In the genomic region with DNA sequence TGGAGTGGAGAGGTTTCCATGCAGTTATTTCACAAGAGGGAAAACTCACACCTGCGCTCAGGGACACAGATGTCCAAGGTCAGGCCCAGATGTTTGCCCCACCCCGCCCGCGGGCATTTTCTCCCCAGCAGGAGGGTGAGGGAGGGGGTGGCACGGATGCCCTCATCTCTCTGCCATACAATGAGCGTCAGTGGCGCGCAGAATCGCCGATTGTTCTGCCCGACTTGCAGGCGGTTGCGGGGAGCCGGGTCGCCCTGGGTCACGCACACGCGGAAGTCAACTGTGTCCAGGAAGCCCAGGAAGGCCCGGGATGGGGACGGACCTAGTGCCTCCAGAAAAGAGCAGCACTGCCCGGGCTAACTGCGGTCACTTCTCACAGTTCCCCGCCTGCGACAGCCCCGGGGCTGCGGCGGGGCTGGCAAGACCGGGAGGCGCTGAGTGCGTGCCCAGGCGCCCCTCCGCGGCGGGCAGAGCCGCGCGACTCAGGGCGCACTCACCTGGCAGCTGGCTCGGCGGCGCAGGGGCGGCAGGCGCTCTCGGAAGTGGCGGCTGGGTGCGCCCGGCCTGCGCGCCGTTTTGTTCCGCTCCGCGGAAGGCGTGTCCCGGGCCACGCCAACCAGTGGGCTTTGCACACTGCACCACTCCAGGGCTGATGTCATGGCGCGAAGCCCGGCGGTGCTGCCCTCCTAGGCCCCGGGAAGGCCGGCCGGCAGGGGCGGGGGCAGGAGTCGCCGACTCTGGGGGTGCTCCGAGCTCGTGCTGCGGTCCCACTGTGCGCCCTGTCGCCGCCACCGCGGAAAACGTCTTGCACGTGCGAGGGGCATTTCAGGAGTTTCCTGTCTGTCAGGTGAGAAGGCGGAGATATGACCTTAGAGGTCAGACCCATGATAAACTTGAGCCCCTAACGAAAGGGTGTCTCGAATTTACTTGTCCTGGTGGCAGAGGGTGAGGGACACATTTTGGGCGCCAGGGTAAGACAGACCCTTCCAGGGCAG, we compare ENCODE assay signal across 8 cellular contexts. TPM values are rescaled to one million over a fixed set of nuclear protein-coding genes. Genes with fewer than 3 reads are reported as not detected.
DNase-seq lines count a peak whose midpoint lies in the region; ATAC-seq and TF ChIP-seq lines count a peak whose summit lies in the region.

A gene (minus strand): TSS at position 551 of the 995 bp plus-strand sequence. CDS start 10,820 bp downstream, outside the sequence.

- peaks cover 33% of the 10 kb centered on the region for H3K4me1 ChIP-seq in DND-41 (ENCODE audit: insufficient read depth, low read length)
- peaks cover 52% of the 10 kb centered on the region for H3K4me1 ChIP-seq in KMS-11 (ENCODE audit: low read depth, poor library complexity, severe bottlenecking)
- H3K4me1 ChIP-seq in SJCRH30, result peaks cover 39% of the 10 kb centered on the region
- peaks cover 78% of the 10 kb centered on the region for H3K4me1 ChIP-seq in osteoblast (ENCODE audit: insufficient read depth, low read length)
- peaks cover 26% of the 10 kb centered on the region for H3K4me1 ChIP-seq in testis

- H3K79me2 ChIP-seq in DND-41 (ENCODE audit: insufficient read depth, low read length), result peaks cover 42% of the 10 kb centered on the region
- H3K79me2 ChIP-seq in KMS-11 (ENCODE audit: insufficient read depth, low read depth), result no peaks in the 10 kb centered on the region; the same call in 1 of the 2 replicates
- peaks cover 55% of the 10 kb centered on the region for H3K79me2 ChIP-seq in osteoblast (ENCODE audit: insufficient read depth, low read length)

- peak within 1 kb of the TSS; percentile 73 for H3K27ac ChIP-seq in DND-41 (ENCODE audit: low read length)
- peak within 1 kb of the TSS; percentile 65 for H3K27ac ChIP-seq in KMS-11
- peak within 1 kb of the TSS; percentile 57 for H3K27ac ChIP-seq in SJCRH30
- peak within 1 kb of the TSS; percentile 99 for H3K27ac ChIP-seq in osteoblast (ENCODE audit: low read depth, low read length)
- peak within 1 kb of the TSS; percentile 88 to 92 for H3K27ac ChIP-seq in testis

- H4K20me1 ChIP-seq in DND-41 (ENCODE audit: insufficient read depth, low read length), result peaks cover 10% of the 10 kb centered on the region
- H4K20me1 ChIP-seq in KMS-11 (ENCODE audit: insufficient read depth), result no peaks in the 10 kb centered on the region
- peaks cover 12% of the 10 kb centered on the region for H4K20me1 ChIP-seq in osteoblast (ENCODE audit: insufficient read depth, low read length)

- no peak for TF ChIP-seq POLR2A in testis (IDR thresholded peaks at IDR 0.05)

- H3K4me2 ChIP-seq in DND-41 (ENCODE audit: insufficient read depth, low read length) (peak within 1 kb of the TSS; percentile 75), KMS-11 (peak within 1 kb of the TSS; percentile 88), osteoblast (ENCODE audit: insufficient read depth, low read length) (peak within 1 kb of the TSS; percentile 96)

- H2AFZ ChIP-seq in DND-41 (ENCODE audit: low read depth, low read length), result peak within 1 kb of the TSS; percentile 72
- peak within 1 kb of the TSS; percentile 82 for H2AFZ ChIP-seq in KMS-11 (ENCODE audit: low read depth)
- peak within 1 kb of the TSS; percentile 73 for H2AFZ ChIP-seq in osteoblast (ENCODE audit: low read length)

- intact Hi-C loops in testis (cut with DNase I; ENCODE audit: low total_unique reads), result no loop called here

- peak; percentile 96 for ATAC-seq in DND-41 (ENCODE audit: insufficient read depth, low read depth)
- peak; percentile 80 for ATAC-seq in GM21619 (IDR thresholded peaks at IDR 0.05; ENCODE audit: unreplicated experiment)

- H3K4me3 ChIP-seq in DND-41 (ENCODE audit: low read depth in 1 of 2, low read length in 2 of 2) (peak within 1 kb of the TSS; percentile 38 to 66; a peak in 3 of 4 replicates), KMS-11 (IDR thresholded peaks at IDR 0.05; ENCODE audit: insufficient read depth, low read depth, low read length) (peak within 1 kb of the TSS; percentile 71), SJCRH30 (peak within 1 kb of the TSS; percentile 66), osteoblast (ENCODE audit: insufficient read depth, low read length) (peak within 1 kb of the TSS; percentile 81), testis (peak within 1 kb of the TSS; percentile 76 to 80)

- no peaks in the 10 kb centered on the region for H3K27me3 ChIP-seq in DND-41 (ENCODE audit: insufficient read depth, low read length, poor library complexity)
- H3K27me3 ChIP-seq in KMS-11 (ENCODE audit: insufficient read depth, low read depth), result no peaks in the 10 kb centered on the region
- H3K27me3 ChIP-seq in SJCRH30, result no peaks in the 10 kb centered on the region
- no peaks in the 10 kb centered on the region for H3K27me3 ChIP-seq in osteoblast (ENCODE audit: insufficient read depth, low read length)
- H3K27me3 ChIP-seq in testis, result no peaks in the 10 kb centered on the region

- peak; percentile 21 for TF ChIP-seq CTCF in DND-41 (IDR thresholded peaks at IDR 0.05; ENCODE audit: borderline replicate concordance, extremely low read depth, low read length, poor library complexity, severe bottlenecking)
- TF ChIP-seq CTCF in KMS-11 (conservative IDR thresholded peaks at IDR 0.05; ENCODE audit: low read depth, low read length), result no peak; the same call in 1 of the 2 replicates
- no peak for TF ChIP-seq CTCF in osteoblast (IDR thresholded peaks at IDR 0.05; ENCODE audit: extremely low read depth, low read depth, low read length)
- no peak for TF ChIP-seq CTCF in testis (IDR thresholded peaks at IDR 0.05)

- peak; percentile 88 for DNase-seq in DND-41
- DNase-seq in SJCRH30, result peak; percentile 81
- DNase-seq in activated naive CD4-positive, alpha-beta T cell (lab: John Stamatoyannopoulos, UW), result peak; percentile 30 to 75 (median 55)
- DNase-seq in globus pallidus (ENCODE audit: low spot score), result peak; percentile 96
- DNase-seq in osteoblast (ENCODE audit: insufficient read length, low spot score, missing footprints), result peak; percentile 97
- peak; percentile 83 for DNase-seq in testis

- 0 out of 2 replicates have a peak, but pooled peaks cover 6% of the 10 kb centered on the region for H3K36me3 ChIP-seq in DND-41 (ENCODE audit: insufficient read depth, low read length)
- no peaks in the 10 kb centered on the region for H3K36me3 ChIP-seq in KMS-11 (ENCODE audit: insufficient read depth)
- H3K36me3 ChIP-seq in SJCRH30, result no peaks in the 10 kb centered on the region
- H3K36me3 ChIP-seq in osteoblast (ENCODE audit: insufficient read depth, low read length), result peaks cover 14% of the 10 kb centered on the region
- H3K36me3 ChIP-seq in testis (ENCODE audit: low read depth, missing control alignments), result no peaks in the 10 kb centered on the region

- no peaks in the 10 kb centered on the region for H3K9me3 ChIP-seq in DND-41 (ENCODE audit: insufficient read depth, low read length, severe bottlenecking)
- H3K9me3 ChIP-seq in SJCRH30 (replicated peaks), result no peaks in the 10 kb centered on the region
- no peaks in the 10 kb centered on the region for H3K9me3 ChIP-seq in osteoblast (ENCODE audit: low read depth, low read length)
- H3K9me3 ChIP-seq in testis, result no peaks in the 10 kb centered on the region

- 6 to 9% methylated on average over 25 to 79 of the region's 81 CpGs for WGBS in testis, 2 donors

- peak within 1 kb of the TSS; percentile 84 for H3K9ac ChIP-seq in DND-41 (ENCODE audit: low read depth, low read length)
- peak within 1 kb of the TSS; percentile 92 for H3K9ac ChIP-seq in KMS-11

RNA-seq across cellular contexts. Expression of the gene that starts here (rescaled TPM):
- 80.6 and 84.6 TPM in 2 replicates for total RNA-seq in SJCRH30 (2014; rRNA removed; shearing (Covaris generic))
- 389 and 480 TPM in 2 replicates for total RNA-seq in osteoblast
- total RNA-seq in testis, result 100 to 1,000 TPM; 103 to 123 TPM
- polyA plus RNA-seq in testis (ENCODE audit: insufficient read depth, low read depth, low replicate concordance), result 217 TPM

Comparison
In these comparisons a context has a peak if more than half of its experiments do, and no peak if none do; other contexts are left out.
1. Peak in every context shown above with its lines: DNase-seq, ATAC-seq, H3K4me3 ChIP-seq and H3K27ac ChIP-seq.